8 cellular contexts compared by ENCODE assay signal in genomic region chr5:172370648-172371248, GRCh38.
DNase-seq lines count a peak whose midpoint lies in the region; ATAC-seq and TF ChIP-seq lines count a peak whose summit lies in the region.

No MANE protein-coding gene starts in this region.

- no peak overlapping the region for H3K4me3 ChIP-seq in HL-60 (replicated peaks; ENCODE audit: insufficient read depth, low read length)
- no peak overlapping the region for H3K4me3 ChIP-seq in H7 (ENCODE audit: insufficient read depth, low read depth, low read length)

- H3K9me3 Mint-ChIP-seq in activated naive CD4-positive, alpha-beta T cell treated with anti-CD3 and anti-CD28 coated beads for 36 hours: peaks cover 11% of the 10 kb centered on the region

- DNase-seq in Daoy (ENCODE audit: low read depth): peak; percentile 33
- DNase-seq in HL-60 (ENCODE audit: low read depth in 1 of 2, low spot score in 1 of 2): peak in 1 of 2 experiments; percentile 25
- peak; percentile 69 for DNase-seq in activated naive CD4-positive, alpha-beta T cell treated with anti-CD3 and anti-CD28 coated beads for 36 hours
- DNase-seq in kidney tubule cell (ENCODE audit: low spot score): peak; percentile 46
- DNase-seq in H7: no peak
- DNase-seq in NCI-H2107 treated with DMSO at 0.1 percent for 48 hours (lab: John Stamatoyannopoulos, UW; ENCODE audit: unreplicated experiment): no peak

- H3K4me1 Mint-ChIP-seq in activated naive CD4-positive, alpha-beta T cell treated with anti-CD3 and anti-CD28 coated beads for 36 hours (ENCODE audit: low read depth): no peaks in the 10 kb centered on the region

- no peak overlapping the region for H3K27ac ChIP-seq in HL-60 (replicated peaks)

- no peak overlapping the region for H3K4me3 Mint-ChIP-seq in activated naive CD4-positive, alpha-beta T cell treated with anti-CD3 and anti-CD28 coated beads for 36 hours

- H3K36me3 Mint-ChIP-seq in activated naive CD4-positive, alpha-beta T cell treated with anti-CD3 and anti-CD28 coated beads for 36 hours (ENCODE audit: low read depth): peaks cover 1% of the 10 kb centered on the region

- no peak for ATAC-seq in GM19467 (IDR thresholded peaks at IDR 0.05; ENCODE audit: unreplicated experiment)
- no peak for ATAC-seq in GM18517 (IDR thresholded peaks at IDR 0.05; ENCODE audit: unreplicated experiment)

- TF ChIP-seq CTCF in HL-60 (IDR thresholded peaks at IDR 0.05; ENCODE audit: insufficient read depth, low read length): peak; percentile 67

- no peaks in the 10 kb centered on the region for H3K27me3 Mint-ChIP-seq in activated naive CD4-positive, alpha-beta T cell treated with anti-CD3 and anti-CD28 coated beads for 36 hours (ENCODE audit: low read depth)

- CTCF ChIA-PET in activated naive CD4-positive, alpha-beta T cell treated with anti-CD3 and anti-CD28 coated beads for 36 hours (lab: Charles Lee): interaction anchor here (0.6 to 2.3 kb wide), 7 partner anchors 9 to 327 kb away, joined by 3 to 10 read pairs (median 4); no protein-coding TSS in a partner anchor

- H3K36me3 ChIP-seq in H7 (replicated peaks; ENCODE audit: control insufficient read depth, insufficient read depth, low read length): peaks cover 5% of the 10 kb centered on the region

- intact Hi-C loops in activated naive CD4-positive, alpha-beta T cell treated with anti-CD3 and anti-CD28 coated beads for 36 hours (cut with micrococcal nuclease): loop anchor here (2.0 kb wide), 1 partner anchor 304 kb away; no protein-coding TSS in a partner anchor

- H3K27me3 ChIP-seq in HL-60 (ENCODE audit: insufficient read depth, poor library complexity, severe bottlenecking) (no peaks in the 10 kb centered on the region), H7 (ENCODE audit: control insufficient read depth, insufficient read depth, low read length) (no peaks in the 10 kb centered on the region)

- H3K27ac Mint-ChIP-seq in activated naive CD4-positive, alpha-beta T cell treated with anti-CD3 and anti-CD28 coated beads for 36 hours: no peak overlapping the region

Comparison
In these comparisons a context has a peak if more than half of its experiments do, and no peak if none do; other contexts are left out.
1. DNase-seq: peak in Daoy (single experiment), activated naive CD4-positive, alpha-beta T cell treated with anti-CD3 and anti-CD28 coated beads for 36 hours (single experiment) and kidney tubule cell (single experiment); none in H7 (single experiment) and NCI-H2107 treated with DMSO at 0.1 percent for 48 hours (single experiment).